ENCODE assay signal across 14 cellular contexts in genomic region chr7:147937428-147937827, GRCh38.
DNase-seq lines count a peak whose midpoint lies in the region; ATAC-seq, FAIRE-seq and TF ChIP-seq lines count a peak whose summit lies in the region.
"Had no signal": no experiment of that assay in that cellular context is flagged by ENCODE, and none has a peak within 500 bp of the region (broad histone marks: within the 10 kb centered on the region; RNA-seq: fewer than 3 reads in every experiment).

No MANE protein-coding gene starts in this region.

- H3K79me1 ChIP-seq in H1 (ENCODE audit: low read depth, low read length), result no peaks in the 10 kb centered on the region

- H3K27me3 ChIP-seq in PC-3 (ENCODE audit: low read length) (no peaks in the 10 kb centered on the region), H1 (replicated peaks in 1 of 4; ENCODE audit: control insufficient read depth in 3 of 4, extremely low read depth in 1 of 4, insufficient read depth in 3 of 4, low read length in 3 of 4) (no peaks in the 10 kb centered on the region), upper lobe of right lung (no peaks in the 10 kb centered on the region), heart right ventricle (no peaks in the 10 kb centered on the region)
- H3K27me3 ChIP-seq: BLaER1 treated with 17β-estradiol and CSF1 and Interleukin-3, amounts not matched to agents 10 nM and 100 nM had no signal

- TF ChIP-seq EP300 in H1 (IDR thresholded peaks at IDR 0.05; ENCODE audit: borderline replicate concordance in 1 of 2, low read depth in 2 of 2, low read length in 2 of 2), result no peak

- no peak overlapping the region for H3K14ac ChIP-seq in H1 (ENCODE audit: insufficient read length)

- no peak overlapping the region for H2BK5ac ChIP-seq in H1 (ENCODE audit: low read depth, low read length)

- no peak overlapping the region for H2BK12ac ChIP-seq in H1 (ENCODE audit: low read depth, low read length)

- H4K8ac ChIP-seq in H1 (ENCODE audit: extremely low read depth, insufficient read depth, low read length), result no peak overlapping the region

- H3K4me3 ChIP-seq in PC-3 (ENCODE audit: low read length) (no peak overlapping the region), H1 (ENCODE audit: extremely low read depth in 1 of 4, insufficient read depth in 2 of 4, low read depth in 3 of 4, low read length in 4 of 4) (no peak overlapping the region), upper lobe of right lung (no peak overlapping the region), heart right ventricle (no peak overlapping the region)
- H3K4me3 ChIP-seq: BLaER1 treated with 17β-estradiol and CSF1 and Interleukin-3, amounts not matched to agents 10 nM and 100 nM; K562 had no signal

- H3K4me2 ChIP-seq in PC-3 (ENCODE audit: low read length), result peak overlapping the region; percentile 41
- no peak overlapping the region for H3K4me2 ChIP-seq in H1 (ENCODE audit: insufficient read depth in 1 of 2, low read depth in 2 of 2, low read length in 2 of 2)
- H3K4me2 ChIP-seq: BLaER1 treated with 17β-estradiol and CSF1 and Interleukin-3, amounts not matched to agents 10 nM and 100 nM had no signal

- H3F3A ChIP-seq in PC-3 (ENCODE audit: low read length, unreplicated experiment), result no peaks in the 10 kb centered on the region

- POLR2A ChIA-PET in PC-3 (lab: Charles Lee; ENCODE audit: unreplicated experiment), result no interaction called here
- POLR2A ChIA-PET in H1 (lab: Charles Lee; ENCODE audit: partially characterized antibody), result no interaction called here

- no peak overlapping the region for H3K23ac ChIP-seq in H1 (ENCODE audit: insufficient read length)

- H4K20me1 ChIP-seq in PC-3 (ENCODE audit: low read length) (no peaks in the 10 kb centered on the region), H1 (replicated peaks in 1 of 2; ENCODE audit: control insufficient read depth in 1 of 2, insufficient read depth in 2 of 2, low read length in 2 of 2) (no peaks in the 10 kb centered on the region)
- H4K20me1 ChIP-seq: BLaER1 treated with 17β-estradiol and CSF1 and Interleukin-3, amounts not matched to agents 10 nM and 100 nM had no signal

- no peak overlapping the region for H2BK15ac ChIP-seq in H1 (ENCODE audit: low read length)

- ATAC-seq in PC-3 (peak; percentile 95), upper lobe of right lung (no peak), heart right ventricle (no peak), HG03159 (IDR thresholded peaks at IDR 0.05; ENCODE audit: unreplicated experiment) (no peak), sciatic nerve (no peak)
- ATAC-seq: K562 had no signal

- H3K27ac ChIP-seq in PC-3 (ENCODE audit: low read length) (no peak overlapping the region), H1 (ENCODE audit: low read depth, low read length) (no peak overlapping the region), upper lobe of right lung (no peak overlapping the region), heart right ventricle (no peak overlapping the region)
- H3K27ac ChIP-seq: BLaER1 treated with 17β-estradiol and CSF1 and Interleukin-3, amounts not matched to agents 10 nM and 100 nM; RWPE1 had no signal

- no peak for TF ChIP-seq POLR2A in H54 (IDR thresholded peaks at IDR 0.05; ENCODE audit: low read depth, low read length)
- TF ChIP-seq POLR2A in H1 (IDR thresholded peaks at IDR 0.05; ENCODE audit: control extremely low read depth in 1 of 2, low read depth in 2 of 2, low read length in 2 of 2), result no peak

- no peak overlapping the region for H3K4ac ChIP-seq in H1 (replicated peaks; ENCODE audit: insufficient read length, low read depth, low read length)

- H2AFZ ChIP-seq in PC-3 (ENCODE audit: low read length), result peak overlapping the region; percentile 66
- H2AFZ ChIP-seq in H1 (ENCODE audit: low read length), result 0 out of 2 replicates have a peak overlapping the region, but pooled peaks have one; percentile 81

- H2AK5ac ChIP-seq in H1 (ENCODE audit: low read depth, low read length), result no peak overlapping the region

- DNase-seq in AG20443 (ENCODE audit: low spot score) (peak; percentile 15), H54 (ENCODE audit: insufficient read length, low spot score) (peak; percentile 9), PC-3 (peak; percentile 49), H1 (ENCODE audit: low read depth in 1 of 2, low spot score in 2 of 2) (no peak), upper lobe of right lung (no peak), heart right ventricle (no peak), sciatic nerve (ENCODE audit: low spot score) (no peak)
- DNase-seq: DMS 273 treated with DMSO at 0.1 percent for 48 hours, H7, NCI-H1092 had no signal

- H4K5ac ChIP-seq in H1 (ENCODE audit: insufficient read length, low read depth, low read length), result no peak overlapping the region

- H3K9me3 ChIP-seq in PC-3 (ENCODE audit: low read length), result no peaks in the 10 kb centered on the region
- H3K9me3 ChIP-seq in H1 (ENCODE audit: insufficient read depth in 2 of 2, low read depth in 1 of 2, low read length in 1 of 2), result no peaks in the 10 kb centered on the region
- no peaks in the 10 kb centered on the region for H3K9me3 ChIP-seq in upper lobe of right lung
- H3K9me3 ChIP-seq in heart right ventricle, result peaks cover 0 to 12% (median 0%) of the 10 kb centered on the region in 11 donors
- H3K9me3 ChIP-seq: BLaER1 treated with 17β-estradiol and CSF1 and Interleukin-3, amounts not matched to agents 10 nM and 100 nM had no signal

- BruUV-seq in PC-3 (replicated peaks; lab: Mats Ljungman, UMichigan), result no TSS peak

- H3K56ac ChIP-seq in H1 (replicated peaks; ENCODE audit: insufficient read length, low read depth, low read length), result no peak overlapping the region

- H3K4me1 ChIP-seq in PC-3 (ENCODE audit: insufficient read depth, low read length) (peaks cover 5% of the 10 kb centered on the region; the same call in 1 of the 2 replicates), H1 (replicated peaks in 1 of 4; ENCODE audit: control insufficient read depth in 3 of 4, insufficient read depth in 4 of 4, low read length in 3 of 4) (no peaks in the 10 kb centered on the region), upper lobe of right lung (no peaks in the 10 kb centered on the region), heart right ventricle (no peaks in the 10 kb centered on the region)

- H3K36me3 ChIP-seq in PC-3 (ENCODE audit: low read depth, low read length), result no peaks in the 10 kb centered on the region
- H3K36me3 ChIP-seq in H1 (ENCODE audit: control insufficient read depth in 2 of 4, insufficient read depth in 4 of 4, low read length in 3 of 4), result no peaks in the 10 kb centered on the region
- no peaks in the 10 kb centered on the region for H3K36me3 ChIP-seq in upper lobe of right lung
- no peaks in the 10 kb centered on the region for H3K36me3 ChIP-seq in heart right ventricle
- H3K36me3 ChIP-seq: BLaER1 treated with 17β-estradiol and CSF1 and Interleukin-3, amounts not matched to agents 10 nM and 100 nM had no signal

- no peak overlapping the region for H3K9ac ChIP-seq in PC-3 (ENCODE audit: low read length)
- H3K9ac ChIP-seq in H1 (replicated peaks in 1 of 4; ENCODE audit: extremely low read depth in 1 of 4, low read depth in 3 of 4, low read length in 3 of 4), result no peak overlapping the region
- H3K9ac ChIP-seq: BLaER1 treated with 17β-estradiol and CSF1 and Interleukin-3, amounts not matched to agents 10 nM and 100 nM had no signal

- no peaks in the 10 kb centered on the region for H3K23me2 ChIP-seq in H1 (ENCODE audit: low read depth, low read length)

- CTCF ChIA-PET in PC-3 (lab: Charles Lee), result no interaction called here
- CTCF ChIA-PET in H1 (lab: Charles Lee; ENCODE audit: partially characterized antibody), result interaction anchor here (0.5 to 0.9 kb wide), 2 partner anchors 215 to 390 kb away, joined by 3 to 4 read pairs; no protein-coding TSS in a partner anchor

- H2BK120ac ChIP-seq in H1 (replicated peaks; ENCODE audit: low read depth, low read length), result no peak overlapping the region

- no peak overlapping the region for H3K18ac ChIP-seq in H1 (ENCODE audit: extremely low read depth, low read length)

- no peak overlapping the region for H4K91ac ChIP-seq in H1 (replicated peaks; ENCODE audit: insufficient read length, low read length)

- TF ChIP-seq CTCF in PC-3 (conservative IDR thresholded peaks at IDR 0.05; ENCODE audit: low read depth, low read length), result no peak
- TF ChIP-seq CTCF in H1 (IDR thresholded peaks at IDR 0.05; ENCODE audit: control extremely low read depth in 1 of 3, insufficient read depth in 1 of 3, low read depth in 1 of 3, low read length in 3 of 3), result no peak
- TF ChIP-seq CTCF in upper lobe of right lung (IDR thresholded peaks at IDR 0.05), result no peak
- TF ChIP-seq CTCF in heart right ventricle (IDR thresholded peaks at IDR 0.05), result no peak

- no peak overlapping the region; the same call in 1 of the 2 replicates for H2BK20ac ChIP-seq in H1 (ENCODE audit: low read length)

- FAIRE-seq in H54 (lab: Jason Lieb, UNC) (no peak), H1 (lab: Jason Lieb, UNC) (no peak)
- FAIRE-seq: K562 had no signal

- intact Hi-C loops in PC-3 (cut with micrococcal nuclease), result no loop called here
- intact Hi-C loops in upper lobe of right lung (cut with DNase I), result no loop called here
- intact Hi-C loops in heart right ventricle (cut with DNase I), result no loop called here
- intact Hi-C loops in sciatic nerve (cut with DNase I), result no loop called here

- no peaks in the 10 kb centered on the region for H3K9me2 ChIP-seq in PC-3 (replicated peaks; ENCODE audit: low read length)

- 93% methylated on average over 4 of the region's 4 CpGs; no CpG with 5 or more reads in 1 of the 2 experiments for WGBS in H1 (ENCODE audit: extremely low coverage in 1 of 2, insufficient coverage in 1 of 2, insufficient read length in 1 of 2, insufficient replicate concordance in 2 of 2, low coverage in 1 of 2, low lambda C conversion rate in 2 of 2, missing lambda C conversion rate in 1 of 2), 2 experiments
- WGBS in heart right ventricle, 2 donors, result 71 to 76% methylated on average over 4 of the region's 4 CpGs

- H3K79me2 ChIP-seq in PC-3 (ENCODE audit: low read length), result no peaks in the 10 kb centered on the region
- H3K79me2 ChIP-seq in H1 (ENCODE audit: control insufficient read depth in 1 of 2, insufficient read depth in 2 of 2, low read length in 2 of 2), result no peaks in the 10 kb centered on the region

- no peak for TF ChIP-seq RAD21 in H1 (IDR thresholded peaks at IDR 0.05 in 1 of 2, conservative IDR thresholded peaks at IDR 0.05 in 1 of 2; ENCODE audit: low read depth in 2 of 2, low read length in 2 of 2)

TF ChIP-seq in H1, 55 proteins besides CTCF, POLR2A, EP300 and RAD21:
- TF ChIP-seq SIX5 (IDR thresholded peaks at IDR 0.05; ENCODE audit: low read depth, low read length), result no peak
- TF ChIP-seq KDM1A (IDR thresholded peaks at IDR 0.05; ENCODE audit: borderline replicate concordance, low read length), result no peak
- no peak for TF ChIP-seq SRF (IDR thresholded peaks at IDR 0.05; ENCODE audit: low read depth, low read length)
- TF ChIP-seq POU5F1 (IDR thresholded peaks at IDR 0.05; ENCODE audit: low read depth, low read length), result no peak
- no peak for TF ChIP-seq JUN (IDR thresholded peaks at IDR 0.05; ENCODE audit: low read depth, low read length)
- TF ChIP-seq RNF2 (IDR thresholded peaks at IDR 0.05; ENCODE audit: borderline replicate concordance, low read depth, low read length, missing control alignments, poor library complexity, severe bottlenecking), result no peak
- TF ChIP-seq GABPA (IDR thresholded peaks at IDR 0.05; ENCODE audit: borderline replicate concordance, insufficient read depth, low read length), result no peak
- no peak for TF ChIP-seq RBBP5 (IDR thresholded peaks at IDR 0.05; ENCODE audit: borderline replicate concordance, low read depth, low read length)
- no peak for TF ChIP-seq SIRT6 (IDR thresholded peaks at IDR 0.05; ENCODE audit: low read length)

Comparison
In these comparisons a context has a peak if more than half of its experiments do, and no peak if none do; other contexts are left out.
1. DNase-seq: peak in AG20443 (single experiment), H54 (single experiment) and PC-3 (single experiment); none in H1 (0 of 2), upper lobe of right lung (single experiment), heart right ventricle (0 of 2) and sciatic nerve (single experiment).